8 cellular contexts compared by ENCODE assay signal in genomic region chr2:241985161-241985985, GRCh38.
DNase-seq lines count a peak whose midpoint lies in the region; TF ChIP-seq lines count a peak whose summit lies in the region.
"Not testable (repeated sequence)": the region's sequence is repeated elsewhere in the genome, so short reads cannot be mapped to it uniquely, and the experiment has no call there.

No MANE protein-coding gene starts in this region.

- not testable (repeated sequence) for H3K36me3 Mint-ChIP-seq in activated naive CD8-positive, alpha-beta T cell

- H3K9me3 Mint-ChIP-seq in activated naive CD8-positive, alpha-beta T cell (ENCODE audit: low read depth): not testable (repeated sequence)

- 75 to 83% methylated on average over 46 of the region's 46 CpGs for WGBS in lower leg skin, 2 donors

- not testable (repeated sequence) for H3K27me3 Mint-ChIP-seq in activated naive CD8-positive, alpha-beta T cell

- intact Hi-C loops in lower leg skin (cut with DNase I; ENCODE audit: low total_unique reads): not testable (repeated sequence)

- not testable (repeated sequence) for H3K27ac Mint-ChIP-seq in activated naive CD8-positive, alpha-beta T cell

- H3K4me3 Mint-ChIP-seq in activated naive CD8-positive, alpha-beta T cell: peak overlapping the region; percentile 42

- not testable (repeated sequence) for TF ChIP-seq CTCF in lower leg skin (IDR thresholded peaks at IDR 0.05)

- TF ChIP-seq POLR2A in lower leg skin (IDR thresholded peaks at IDR 0.05): not testable (repeated sequence)

- H3K4me1 Mint-ChIP-seq in activated naive CD8-positive, alpha-beta T cell (ENCODE audit: low read depth): peaks cover 19% of the 10 kb centered on the region

- DNase-seq in A172 (ENCODE audit: low spot score) (peak; percentile 20), NAMALWA (ENCODE audit: low spot score) (peak; percentile 5), lower leg skin (ENCODE audit: low spot score in 2 of 2) (peak; percentile 21 to 86)
- peak; percentile 44 for DNase-seq in activated CD4-positive, alpha-beta T cell treated with anti-CD3 and anti-CD28 coated beads for 48 hours
- DNase-seq in activated T-cell treated with anti-CD3 and anti-CD28 coated beads, Interleukin-2, amount 50 U/mL, for 1 hour: peak; percentile 56
- DNase-seq in stimulated activated CD4-positive, alpha-beta T cell treated with anti-CD3 and anti-CD28 coated beads, Interleukin-1b, Interleukin-23, amount 100 ng/mL, for 4 hours (ENCODE audit: low read depth in 2 of 2): peak; percentile 12 to 29
- peak; percentile 32 for DNase-seq in stimulated activated CD8-positive, alpha-beta memory T cell treated with anti-CD3 and anti-CD28 coated beads, Interleukin-4, amount 100 ng/mL, for 48 hours

- H3K4me3 ChIP-seq in lower leg skin (ENCODE audit: low read depth, poor library complexity, severe bottlenecking): not testable (repeated sequence)

Comparison
In these comparisons a context has a peak if more than half of its experiments do, and no peak if none do; other contexts are left out.
1. DNase-seq: peak in every context shown above with its lines; median percentile 56 in activated T-cell treated with anti-CD3 and anti-CD28 coated beads, Interleukin-2, amount 50 U/mL, for 1 hour; 54 in lower leg skin; 44 in activated CD4-positive, alpha-beta T cell treated with anti-CD3 and anti-CD28 coated beads for 48 hours; 32 in stimulated activated CD8-positive, alpha-beta memory T cell treated with anti-CD3 and anti-CD28 coated beads, Interleukin-4, amount 100 ng/mL, for 48 hours; 20 in stimulated activated CD4-positive, alpha-beta T cell treated with anti-CD3 and anti-CD28 coated beads, Interleukin-1b, Interleukin-23, amount 100 ng/mL, for 4 hours; 20 in A172; 5 in NAMALWA.